ENCODE assay signal across 9 cellular contexts in the genomic region with DNA sequence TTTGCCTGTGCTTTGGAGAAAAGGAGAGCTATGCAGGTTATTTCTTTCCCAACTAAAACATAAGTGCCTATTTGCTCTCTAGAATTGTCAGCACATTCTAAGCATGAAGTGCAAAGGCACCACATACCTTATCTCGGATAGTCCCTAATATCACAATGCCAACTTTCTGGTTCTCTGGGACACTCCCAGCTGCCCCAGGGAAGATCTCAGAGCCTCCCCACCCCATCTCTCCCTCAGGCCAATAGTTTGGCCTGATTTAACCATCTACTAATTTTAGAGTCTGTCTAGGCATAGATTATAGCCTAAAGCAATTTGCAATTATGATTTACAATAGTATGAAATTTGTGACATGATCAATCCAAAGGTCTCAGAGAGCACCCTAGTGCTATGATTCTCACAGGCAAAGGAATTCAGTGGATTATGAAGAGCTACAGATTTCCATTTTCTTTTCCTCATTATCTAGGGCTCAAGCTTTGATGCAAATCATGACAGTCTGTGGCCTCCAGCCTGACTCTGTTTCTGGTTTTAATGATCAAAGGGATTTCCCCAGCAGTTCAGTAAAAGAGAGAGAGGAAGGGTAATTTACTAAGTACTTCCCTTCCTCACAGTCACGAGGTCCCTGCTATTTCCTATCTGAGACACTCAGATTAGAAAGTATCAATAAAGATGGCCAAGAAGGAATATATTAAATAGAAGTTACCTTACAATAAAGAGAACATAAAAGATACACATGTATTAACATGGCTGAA.
DNase-seq lines count a peak whose midpoint lies in the region; ATAC-seq lines count a peak whose summit lies in the region.
"Had no signal": no experiment of that assay in that cellular context is flagged by ENCODE, and none has a peak within 500 bp of the region (broad histone marks: within the 10 kb centered on the region; RNA-seq: fewer than 3 reads in every experiment).

No MANE protein-coding gene starts in this region.

- ATAC-seq in GM18520 (IDR thresholded peaks at IDR 0.05; ENCODE audit: unreplicated experiment) (peak; percentile 66), GM21619 (IDR thresholded peaks at IDR 0.05; ENCODE audit: unreplicated experiment) (peak; percentile 83), HG03575 (IDR thresholded peaks at IDR 0.05; ENCODE audit: extremely low read depth, insufficient number of reproducible peaks, low FRiP score, unreplicated experiment) (peak; percentile 65)

- peak; percentile 30 for DNase-seq in kidney tubule cell (ENCODE audit: low spot score)
- DNase-seq in cerebellar cortex (ENCODE audit: low spot score), result no peak
- no peak for DNase-seq in activated CD8-positive, alpha-beta memory T cell treated with anti-CD3 and anti-CD28 coated beads for 24 hours
- DNase-seq in NCI-H2171 (lab: John Stamatoyannopoulos, UW), result no peak
- no peak for DNase-seq in cerebellar nuclear complex (lab: John Stamatoyannopoulos, UW)
- DNase-seq: posterior cingulate gyrus had no signal
